In genomic region chr4:72468904-72469502, GRCh38 we compare ENCODE assay signal across 8 cellular contexts.
DNase-seq lines count a peak whose midpoint lies in the region; ATAC-seq and TF ChIP-seq lines count a peak whose summit lies in the region.

No MANE protein-coding gene starts in this region.

- H2BK15ac ChIP-seq in neuronal stem cell (ENCODE audit: low read length) = no peak overlapping the region

- H2AK5ac ChIP-seq in neuronal stem cell (ENCODE audit: low read depth, low read length) = no peak overlapping the region

- H3K4me1 ChIP-seq in smooth muscle cell (ENCODE audit: low read depth) (no peaks in the 10 kb centered on the region), neuronal stem cell (ENCODE audit: control insufficient read depth in 2 of 2, insufficient read depth in 1 of 2, low read depth in 1 of 2, low read length in 2 of 2) (peaks cover 0 to 2% of the 10 kb centered on the region in 2 donors)

- 8% methylated on average over 1 of the region's 1 CpG for WGBS in smooth muscle cell (ENCODE audit: low lambda C conversion rate)
- no CpG with 5 or more reads among the region's 1 CpG for WGBS in neuronal stem cell (ENCODE audit: extremely low coverage in 2 of 2, insufficient read length in 2 of 2, insufficient replicate concordance in 1 of 2), 2 donors

- H3K9ac ChIP-seq in smooth muscle cell (ENCODE audit: low read depth) (no peak overlapping the region), neuronal stem cell (ENCODE audit: low read depth, low read length, poor library complexity) (no peak overlapping the region)

- H3K4ac ChIP-seq in neuronal stem cell (ENCODE audit: low read length) = no peak overlapping the region

- no peak overlapping the region for H4K91ac ChIP-seq in neuronal stem cell (ENCODE audit: low read depth, low read length, poor library complexity)

- H3K4me1 Mint-ChIP-seq in endothelial cell (ENCODE audit: unreplicated experiment) = peaks cover 4% of the 10 kb centered on the region
- H3K4me1 Mint-ChIP-seq in stimulated activated memory B cell treated with anti-CD40 and anti-IgM and Interleukin-4, amounts not matched to agents 10 μg/mL and 1 μg/mL and 100 μg/mL, for 72 hours = no peaks in the 10 kb centered on the region

- no peak overlapping the region for H2AFZ ChIP-seq in smooth muscle cell (ENCODE audit: low read depth)
- no peak overlapping the region for H2AFZ ChIP-seq in neuronal stem cell (ENCODE audit: low read length)

- no peak overlapping the region for H2BK120ac ChIP-seq in neuronal stem cell (ENCODE audit: low read depth, low read length)

- DNase-seq in NCI-H2196 (lab: John Stamatoyannopoulos, UW; ENCODE audit: unreplicated experiment) (peak; percentile 2), NCI-H2196 treated with DMSO at 0.1 percent for 48 hours (lab: John Stamatoyannopoulos, UW; ENCODE audit: unreplicated experiment) (no peak), NCI-H460 (ENCODE audit: extremely low read depth, low read depth) (peak; percentile 21), endothelial cell (ENCODE audit: low spot score) (no peak), smooth muscle cell (lab: John Stamatoyannopoulos, UW; ENCODE audit: unreplicated experiment) (no peak), neuronal stem cell (ENCODE audit: low spot score) (no peak)

- no peaks in the 10 kb centered on the region for H3F3A ChIP-seq in smooth muscle cell (ENCODE audit: low read depth)

- H3K9me3 Mint-ChIP-seq in endothelial cell (ENCODE audit: unreplicated experiment) = no peaks in the 10 kb centered on the region
- no peaks in the 10 kb centered on the region for H3K9me3 Mint-ChIP-seq in stimulated activated memory B cell treated with anti-CD40 and anti-IgM and Interleukin-4, amounts not matched to agents 10 μg/mL and 1 μg/mL and 100 μg/mL, for 72 hours

- no peak overlapping the region for H2BK12ac ChIP-seq in neuronal stem cell (ENCODE audit: low read length)

- no peak overlapping the region for H2BK5ac ChIP-seq in neuronal stem cell (ENCODE audit: low read length)

- H3K36me3 ChIP-seq in smooth muscle cell (ENCODE audit: low read depth) = no peaks in the 10 kb centered on the region
- no peaks in the 10 kb centered on the region for H3K36me3 ChIP-seq in neuronal stem cell (replicated peaks in 1 of 2; ENCODE audit: control insufficient read depth in 2 of 2, insufficient read depth in 2 of 2, low read length in 2 of 2)

- H3K27ac ChIP-seq in smooth muscle cell (ENCODE audit: low read depth) (no peak overlapping the region), neuronal stem cell (replicated peaks; ENCODE audit: low read length) (no peak overlapping the region)

- H3K79me1 ChIP-seq in neuronal stem cell (ENCODE audit: low read depth, low read length) = no peaks in the 10 kb centered on the region

- H4K8ac ChIP-seq in neuronal stem cell (ENCODE audit: low read depth, low read length) = no peak overlapping the region

- ATAC-seq in stimulated activated memory B cell treated with anti-CD40 and anti-IgM and Interleukin-4, amounts not matched to agents 10 μg/mL and 1 μg/mL and 100 μg/mL, for 72 hours = no peak
- ATAC-seq in GM21367 (IDR thresholded peaks at IDR 0.05; ENCODE audit: unreplicated experiment) = no peak

- H3K27me3 Mint-ChIP-seq in endothelial cell (ENCODE audit: unreplicated experiment) = no peaks in the 10 kb centered on the region
- no peaks in the 10 kb centered on the region for H3K27me3 Mint-ChIP-seq in stimulated activated memory B cell treated with anti-CD40 and anti-IgM and Interleukin-4, amounts not matched to agents 10 μg/mL and 1 μg/mL and 100 μg/mL, for 72 hours

- H3K79me2 ChIP-seq in smooth muscle cell (ENCODE audit: low read depth) = no peaks in the 10 kb centered on the region

- H3K27ac Mint-ChIP-seq in endothelial cell (ENCODE audit: unreplicated experiment) = no peak overlapping the region
- H3K27ac Mint-ChIP-seq in stimulated activated memory B cell treated with anti-CD40 and anti-IgM and Interleukin-4, amounts not matched to agents 10 μg/mL and 1 μg/mL and 100 μg/mL, for 72 hours = no peak overlapping the region

- H3K4me3 ChIP-seq in smooth muscle cell = no peak overlapping the region
- no peak overlapping the region for H3K4me3 ChIP-seq in neuronal stem cell (ENCODE audit: low read length in 2 of 2)

- no peak overlapping the region for H3K18ac ChIP-seq in neuronal stem cell (ENCODE audit: low read length)

- H3K23ac ChIP-seq in neuronal stem cell (ENCODE audit: low read depth, low read length, poor library complexity) = no peak overlapping the region

- no peak overlapping the region for H3K4me3 Mint-ChIP-seq in endothelial cell (ENCODE audit: unreplicated experiment)
- H3K4me3 Mint-ChIP-seq in stimulated activated memory B cell treated with anti-CD40 and anti-IgM and Interleukin-4, amounts not matched to agents 10 μg/mL and 1 μg/mL and 100 μg/mL, for 72 hours = no peak overlapping the region

- no peaks in the 10 kb centered on the region for H4K20me1 ChIP-seq in smooth muscle cell (ENCODE audit: low read depth)

- no peak overlapping the region for H3K4me2 ChIP-seq in smooth muscle cell
- H3K4me2 ChIP-seq in neuronal stem cell (ENCODE audit: insufficient read depth, low read length, poor library complexity, severe bottlenecking) = no peak overlapping the region

- H3K36me3 Mint-ChIP-seq in endothelial cell (ENCODE audit: low read depth, unreplicated experiment) = no peaks in the 10 kb centered on the region
- no peaks in the 10 kb centered on the region for H3K36me3 Mint-ChIP-seq in stimulated activated memory B cell treated with anti-CD40 and anti-IgM and Interleukin-4, amounts not matched to agents 10 μg/mL and 1 μg/mL and 100 μg/mL, for 72 hours

- H3K9me3 ChIP-seq in smooth muscle cell (replicated peaks; ENCODE audit: low read depth) = no peaks in the 10 kb centered on the region
- H3K9me3 ChIP-seq in neuronal stem cell (replicated peaks in 1 of 2; ENCODE audit: control insufficient read depth in 2 of 2, insufficient read depth in 1 of 2, low read depth in 1 of 2, low read length in 2 of 2) = peaks cover 0 to 6% of the 10 kb centered on the region in 2 donors

- H3K27me3 ChIP-seq in smooth muscle cell (ENCODE audit: low read depth) (no peaks in the 10 kb centered on the region), neuronal stem cell (ENCODE audit: control insufficient read depth in 3 of 3, insufficient read depth in 3 of 3, low read depth in 1 of 3, low read length in 3 of 3) (no peaks in the 10 kb centered on the region)

- TF ChIP-seq CTCF in endothelial cell (IDR thresholded peaks at IDR 0.05; ENCODE audit: unreplicated experiment) (peak; percentile 82), smooth muscle cell (IDR thresholded peaks at IDR 0.05; ENCODE audit: borderline replicate concordance, insufficient read depth, poor library complexity, severe bottlenecking) (peak; percentile 75)

- H3K14ac ChIP-seq in neuronal stem cell (ENCODE audit: low read length) = no peak overlapping the region

Comparison
In these comparisons a context has a peak if more than half of its experiments do, and no peak if none do; other contexts are left out.
1. DNase-seq: peak in NCI-H2196 (single experiment) and NCI-H460 (single experiment); none in NCI-H2196 treated with DMSO at 0.1 percent for 48 hours (single experiment), endothelial cell (single experiment), smooth muscle cell (single experiment) and neuronal stem cell (single experiment).